In the genomic region with DNA sequence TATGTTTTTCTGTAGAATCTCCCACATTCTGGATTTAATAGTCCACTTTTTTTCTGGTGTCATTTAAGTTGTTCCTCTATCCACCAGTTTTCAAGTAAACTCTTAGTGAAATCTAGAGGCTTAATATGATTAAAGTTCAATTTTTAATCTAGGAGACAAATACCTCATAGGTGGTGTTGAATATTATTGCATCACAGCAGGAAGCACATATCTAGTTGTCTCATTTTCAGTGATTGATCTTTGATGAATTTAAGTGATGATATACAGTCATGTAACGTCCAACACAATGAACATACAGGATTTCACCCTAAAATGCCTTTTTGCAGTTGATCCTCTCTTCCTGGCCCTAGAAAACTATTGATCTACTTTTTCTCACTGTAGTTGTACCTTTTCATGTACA, we compare ENCODE assay signal across 34 cellular contexts.
"Had no signal": no experiment of that assay in that cellular context is flagged by ENCODE, and none has a peak within 500 bp of the region (broad histone marks: within the 10 kb centered on the region; RNA-seq: fewer than 3 reads in every experiment).

No MANE protein-coding gene starts in this region.

- H3K4me1 ChIP-seq: ascending aorta, body of pancreas, breast epithelium, SJSA1 had no signal

- H3K9me3 Mint-ChIP-seq: activated CD8-positive, alpha-beta T cell treated with anti-CD3 and anti-CD28 coated beads for 36 hours; activated naive CD4-positive, alpha-beta T cell treated with anti-CD3 and anti-CD28 coated beads, Interleukin-2, amount 50 U/mL, for 72 hours; activated T-helper 17 cell treated with anti-CD3 and anti-CD28 coated beads, Interleukin-2, amount 50 U/mL, for 72 hours; T-cell had no signal

- H3K9me3 ChIP-seq: ascending aorta, body of pancreas, breast epithelium, MG63, SJSA1 had no signal

- H3K4me1 Mint-ChIP-seq: activated CD4-positive, alpha-beta T cell treated with anti-CD3 and anti-CD28 coated beads, Interleukin-2, amount 10 ng/mL, durations not matched to agents 24 days and 14 days; activated T-helper 17 cell treated with anti-CD3 and anti-CD28 coated beads, Interleukin-2, amount 50 U/mL, for 72 hours had no signal

- H3K27ac ChIP-seq: ascending aorta, body of pancreas, breast epithelium, SJSA1, WERI-Rb-1 had no signal

- H3K4me3 Mint-ChIP-seq: activated CD4-positive, alpha-beta T cell treated with anti-CD3 and anti-CD28 coated beads, Interleukin-2, amount 10 ng/mL, durations not matched to agents 24 days and 14 days; activated CD8-positive, alpha-beta T cell treated with anti-CD3 and anti-CD28 coated beads for 36 hours; activated T-helper 17 cell treated with anti-CD3 and anti-CD28 coated beads, Interleukin-2, amount 50 U/mL, for 72 hours; T-cell had no signal

- DNase-seq: activated CD4-positive, alpha-beta T cell treated with anti-CD3 and anti-CD28 coated beads for 1 hour; activated CD4-positive, alpha-beta T cell treated with anti-CD3 and anti-CD28 coated beads, Interleukin-2, amount 10 ng/mL, durations not matched to agents 24 days and 14 days; activated CD4-positive, alpha-beta T cell treated with anti-CD3 and anti-CD28 coated beads, Interleukin-2, amount 50 U/mL, for 4 hours; activated CD4-positive, CD25-positive, alpha-beta regulatory T cell; activated CD8-positive, alpha-beta T cell treated with anti-CD3 and anti-CD28 coated beads for 36 hours; activated effector memory CD4-positive, alpha-beta T cell treated with anti-CD3 and anti-CD28 coated beads, Interleukin-2, amount 50 U/mL, for 16 hours; activated naive CD4-positive, alpha-beta T cell; activated T-cell treated with anti-CD3 and anti-CD28 coated beads for 4 hours; activated T-cell treated with anti-CD3 and anti-CD28 coated beads, Interleukin-2, amount 50 U/mL, for 48 hours; amygdala; body of pancreas; cortex of kidney; Kasumi-1; KG1; MG63; NCI-H1048; NCI-H1105 treated with DMSO at 0.1 percent for 48 hours; NCI-H1436; NCI-H1694; NCI-H1930; NCI-H2081 treated with DMSO at 0.1 percent for 48 hours; NCI-H345; NCI-H524 treated with DMSO at 0.1 percent for 48 hours; SHP77 treated with DMSO at 0.1 percent for 48 hours; T-cell; T1000; WERI-Rb-1 had no signal

- H3K4me3 ChIP-seq: ascending aorta, body of pancreas, breast epithelium, MG63, SJSA1 had no signal

- H3K27me3 Mint-ChIP-seq: activated CD4-positive, alpha-beta T cell treated with anti-CD3 and anti-CD28 coated beads, Interleukin-2, amount 10 ng/mL, durations not matched to agents 24 days and 14 days; activated CD8-positive, alpha-beta T cell treated with anti-CD3 and anti-CD28 coated beads for 36 hours; activated T-helper 17 cell treated with anti-CD3 and anti-CD28 coated beads, Interleukin-2, amount 50 U/mL, for 72 hours; T-cell had no signal

- H3K27ac Mint-ChIP-seq: activated CD4-positive, alpha-beta T cell treated with anti-CD3 and anti-CD28 coated beads, Interleukin-2, amount 10 ng/mL, durations not matched to agents 24 days and 14 days; activated CD8-positive, alpha-beta T cell treated with anti-CD3 and anti-CD28 coated beads for 36 hours; activated T-helper 17 cell treated with anti-CD3 and anti-CD28 coated beads, Interleukin-2, amount 50 U/mL, for 72 hours; T-cell had no signal

- ATAC-seq: activated CD8-positive, alpha-beta T cell treated with anti-CD3 and anti-CD28 coated beads for 36 hours; activated naive CD4-positive, alpha-beta T cell treated with anti-CD3 and anti-CD28 coated beads, Interleukin-2, amount 50 U/mL, for 72 hours; activated T-helper 17 cell treated with anti-CD3 and anti-CD28 coated beads, Interleukin-2, amount 50 U/mL, for 72 hours; body of pancreas; Panc1; SK-N-SH treated with all-trans-retinoic acid at 6 μM for 48 hours; T-cell had no signal

- H3K27me3 ChIP-seq: ascending aorta, body of pancreas, breast epithelium, MG63, SJSA1 had no signal
